Comparison of ENCODE assay signal across 18 cellular contexts in the genomic region with DNA sequence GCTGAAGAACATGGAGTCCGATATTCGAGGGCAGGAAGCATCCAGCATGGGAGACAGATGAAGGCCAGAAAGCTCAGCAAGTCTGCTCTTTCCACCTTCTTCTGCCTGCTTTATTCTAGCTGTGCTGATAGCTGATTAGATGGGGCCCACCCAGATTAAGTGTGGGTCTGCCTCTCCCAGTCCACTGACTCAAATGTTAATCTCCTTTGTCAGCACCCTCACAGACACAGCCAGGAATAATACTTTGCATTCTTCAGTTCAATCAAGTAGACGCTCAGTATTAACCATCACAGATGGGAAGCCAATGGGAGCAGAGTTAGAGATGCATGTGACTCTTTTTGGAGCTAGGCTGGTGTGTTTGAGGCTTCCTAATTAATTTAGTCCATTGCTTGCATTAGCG. TPM values are rescaled to one million over a fixed set of nuclear protein-coding genes. Genes with fewer than 3 reads are reported as not detected.
A peak's percentile ranks its signal among the peaks of the same experiment; 100 is the strongest.
DNase-seq lines count a peak whose midpoint lies in the region; ATAC-seq and TF ChIP-seq lines count a peak whose summit lies in the region.
"Had no signal": no experiment of that assay in that cellular context is flagged by ENCODE, and none has a peak within 500 bp of the region (broad histone marks: within the 10 kb centered on the region; RNA-seq: fewer than 3 reads in every experiment).

No MANE protein-coding gene starts in this region.

- H3K27ac Mint-ChIP-seq in HFFc6 = peak overlapping the region; percentile 59
- H3K27ac Mint-ChIP-seq: B cell, T-cell had no signal

- no peak overlapping the region for H3K14ac ChIP-seq in neuronal stem cell (ENCODE audit: low read length)

- H3F3A ChIP-seq in PC-9 (ENCODE audit: insufficient read depth, low read depth) = no peaks in the 10 kb centered on the region

- H3K27ac ChIP-seq in BLaER1 treated with 17β-estradiol and CSF1 and Interleukin-3, amounts not matched to agents 10 nM and 100 nM = no peak overlapping the region
- no peak overlapping the region for H3K27ac ChIP-seq in WERI-Rb-1
- peak overlapping the region; percentile 77 for H3K27ac ChIP-seq in neuronal stem cell (replicated peaks; ENCODE audit: low read length)
- no peak overlapping the region for H3K27ac ChIP-seq in PC-9
- H3K27ac ChIP-seq: HL-60, KMS-11, Peyer's patch had no signal

- no peak overlapping the region for H2AFZ ChIP-seq in neuronal stem cell (ENCODE audit: low read length)
- H2AFZ ChIP-seq in PC-9 = no peak overlapping the region

- H3K4me3 ChIP-seq in BLaER1 treated with 17β-estradiol and CSF1 and Interleukin-3, amounts not matched to agents 10 nM and 100 nM = no peak overlapping the region
- H3K4me3 ChIP-seq in WERI-Rb-1 (ENCODE audit: low read depth, low read length) (no peak overlapping the region), neuronal stem cell (ENCODE audit: low read length in 2 of 2) (no peak overlapping the region), PC-9 (no peak overlapping the region)
- H3K4me3 ChIP-seq: GM12878, Peyer's patch had no signal

- peaks cover 5% of the 10 kb centered on the region for H3K79me1 ChIP-seq in neuronal stem cell (ENCODE audit: low read depth, low read length)

- DNase-seq in HFFc6 (no peak), WERI-Rb-1 (peak; percentile 53), neuronal stem cell (ENCODE audit: low spot score) (no peak), COR-L47 (lab: John Stamatoyannopoulos, UW) (no peak), PC-9 (no peak)
- DNase-seq: DMS79; NCI-H1417 treated with DMSO at 0.1 percent for 48 hours; NCI-H187; NK-92 treated with Interleukin-12 subunit alpha and Interleukin-12 subunit beta, amount 100 ng/mL, for 24 hours; Peyer's patch; T-cell had no signal

- H3K27me3 ChIP-seq in BLaER1 treated with 17β-estradiol and CSF1 and Interleukin-3, amounts not matched to agents 10 nM and 100 nM = no peaks in the 10 kb centered on the region
- H3K27me3 ChIP-seq in WERI-Rb-1 (ENCODE audit: insufficient read depth, low read depth, severe bottlenecking) (no peaks in the 10 kb centered on the region), neuronal stem cell (ENCODE audit: control insufficient read depth in 3 of 3, insufficient read depth in 3 of 3, low read depth in 1 of 3, low read length in 3 of 3) (no peaks in the 10 kb centered on the region), PC-9 (ENCODE audit: insufficient read depth, low read depth) (no peaks in the 10 kb centered on the region)
- H3K27me3 ChIP-seq: Peyer's patch had no signal

- no peaks in the 10 kb centered on the region for H3K9me2 ChIP-seq in PC-9 (ENCODE audit: insufficient read depth)

- CTCF ChIA-PET in PC-9 (lab: Charles Lee) = no interaction called here

- no peak overlapping the region for H2AK5ac ChIP-seq in neuronal stem cell (ENCODE audit: low read depth, low read length)

- peaks cover 22 to 57% (median 47%) of the 10 kb centered on the region in 10 experiments for H3K4me1 ChIP-seq in BLaER1 treated with 17β-estradiol and CSF1 and Interleukin-3, amounts not matched to agents 10 nM and 100 nM
- H3K4me1 ChIP-seq in neuronal stem cell (ENCODE audit: control insufficient read depth in 2 of 2, insufficient read depth in 1 of 2, low read depth in 1 of 2, low read length in 2 of 2) (peaks cover 16 to 26% of the 10 kb centered on the region in 2 donors), PC-9 (replicated peaks; ENCODE audit: insufficient read depth) (no peaks in the 10 kb centered on the region)
- H3K4me1 ChIP-seq: Peyer's patch had no signal

- no peak overlapping the region for H2BK12ac ChIP-seq in neuronal stem cell (ENCODE audit: low read length)

- TF ChIP-seq CTCF in HFFc6 (IDR thresholded peaks at IDR 0.05) (no peak), WERI-Rb-1 (IDR thresholded peaks at IDR 0.05; ENCODE audit: low read depth, low read length) (no peak), PC-9 (conservative IDR thresholded peaks at IDR 0.05) (no peak)

- no peaks in the 10 kb centered on the region; the same call in none of the 2 replicates for H3K27me3 Mint-ChIP-seq in HFFc6 (ENCODE audit: insufficient read depth)
- H3K27me3 Mint-ChIP-seq: B cell, T-cell had no signal

- H3K18ac ChIP-seq in neuronal stem cell (ENCODE audit: low read length) = peak overlapping the region; percentile 16

- H2BK15ac ChIP-seq in neuronal stem cell (ENCODE audit: low read length) = no peak overlapping the region

- no peak overlapping the region for H4K8ac ChIP-seq in neuronal stem cell (ENCODE audit: low read depth, low read length)

- intact Hi-C loops in PC-9 (cut with micrococcal nuclease; ENCODE audit: unreplicated experiment) = no loop called here

- no peak overlapping the region for H3K23ac ChIP-seq in neuronal stem cell (ENCODE audit: low read depth, low read length, poor library complexity)

- peak overlapping the region; percentile 7; the same call in 1 of the 2 replicates for H3K4me3 Mint-ChIP-seq in HFFc6
- H3K4me3 Mint-ChIP-seq: B cell, T-cell had no signal

- peaks cover 0 to 17% (median 10%) of the 10 kb centered on the region in 11 experiments; a peak in 19 of 22 replicates for H3K9me3 ChIP-seq in BLaER1 treated with 17β-estradiol and CSF1 and Interleukin-3, amounts not matched to agents 10 nM and 100 nM (replicated peaks in 1 of 11)
- no peaks in the 10 kb centered on the region for H3K9me3 ChIP-seq in WERI-Rb-1 (ENCODE audit: severe bottlenecking)
- no peaks in the 10 kb centered on the region for H3K9me3 ChIP-seq in neuronal stem cell (replicated peaks in 1 of 2; ENCODE audit: control insufficient read depth in 2 of 2, insufficient read depth in 1 of 2, low read depth in 1 of 2, low read length in 2 of 2)
- no peaks in the 10 kb centered on the region for H3K9me3 ChIP-seq in PC-9 (ENCODE audit: insufficient read depth, low read depth)
- H3K9me3 ChIP-seq: Peyer's patch had no signal

- H3K36me3 Mint-ChIP-seq in HFFc6 (ENCODE audit: low read depth) = peaks cover 69% of the 10 kb centered on the region

- POLR2A ChIA-PET in PC-9 (lab: Charles Lee; ENCODE audit: unreplicated experiment) = no interaction called here

- H3K9me3 Mint-ChIP-seq in HFFc6 = no peaks in the 10 kb centered on the region
- H3K9me3 Mint-ChIP-seq: T-cell had no signal

- H3K4ac ChIP-seq in neuronal stem cell (ENCODE audit: low read length) = no peak overlapping the region

- peak overlapping the region in 7 of 11 experiments; percentile 5 to 41 (median 41); a peak in 6 of 22 replicates for H3K4me2 ChIP-seq in BLaER1 treated with 17β-estradiol and CSF1 and Interleukin-3, amounts not matched to agents 10 nM and 100 nM
- H3K4me2 ChIP-seq in neuronal stem cell (ENCODE audit: insufficient read depth, low read length, poor library complexity, severe bottlenecking) = no peak overlapping the region
- no peak overlapping the region for H3K4me2 ChIP-seq in PC-9
- H3K4me2 ChIP-seq: KMS-11 had no signal

- H3K36me3 ChIP-seq in BLaER1 treated with 17β-estradiol and CSF1 and Interleukin-3, amounts not matched to agents 10 nM and 100 nM = peaks cover 0 to 61% (median 25%) of the 10 kb centered on the region in 11 experiments; a peak in 12 of 22 replicates
- H3K36me3 ChIP-seq in WERI-Rb-1 (no peaks in the 10 kb centered on the region), neuronal stem cell (replicated peaks in 1 of 2; ENCODE audit: control insufficient read depth in 2 of 2, insufficient read depth in 2 of 2, low read length in 2 of 2) (no peaks in the 10 kb centered on the region), PC-9 (ENCODE audit: low read depth) (no peaks in the 10 kb centered on the region)
- H3K36me3 ChIP-seq: Peyer's patch had no signal

- peaks cover 78% of the 10 kb centered on the region for H3K4me1 Mint-ChIP-seq in HFFc6 (ENCODE audit: low read depth)

- no TSS peak for BruUV-seq in PC-9 (replicated peaks; lab: Mats Ljungman, UMichigan)

- H2BK120ac ChIP-seq in neuronal stem cell (ENCODE audit: low read depth, low read length) = no peak overlapping the region

- H4K91ac ChIP-seq in neuronal stem cell (ENCODE audit: low read depth, low read length, poor library complexity) = no peak overlapping the region

- no peak for ATAC-seq in HG03521 (IDR thresholded peaks at IDR 0.05; ENCODE audit: unreplicated experiment)
- ATAC-seq: GM12878, SK-N-SH treated with all-trans-retinoic acid at 6 μM for 48 hours, T-cell had no signal

- no peak overlapping the region for H2BK5ac ChIP-seq in neuronal stem cell (ENCODE audit: low read length)

- WGBS in neuronal stem cell (ENCODE audit: extremely low coverage in 2 of 2, insufficient read length in 2 of 2, insufficient replicate concordance in 1 of 2), 2 donors = no CpG with 5 or more reads among the region's 4 CpGs

- peaks cover 0 to 4% (median 0%) of the 10 kb centered on the region in 11 experiments; a peak in 1 of 22 replicates for H4K20me1 ChIP-seq in BLaER1 treated with 17β-estradiol and CSF1 and Interleukin-3, amounts not matched to agents 10 nM and 100 nM
- no peaks in the 10 kb centered on the region for H4K20me1 ChIP-seq in PC-9 (ENCODE audit: insufficient read depth)

- H3K9ac ChIP-seq in BLaER1 treated with 17β-estradiol and CSF1 and Interleukin-3, amounts not matched to agents 10 nM and 100 nM = no peak overlapping the region
- no peak overlapping the region for H3K9ac ChIP-seq in neuronal stem cell (ENCODE audit: low read depth, low read length, poor library complexity)
- H3K9ac ChIP-seq: KMS-11 had no signal

- H3K79me2 ChIP-seq in PC-9 (ENCODE audit: low read depth) = no peaks in the 10 kb centered on the region

RNA-seq across cellular contexts. Expression of a gene that starts 17.0 kb away (rescaled TPM):
- total RNA-seq in HFFc6 (2021; fragmentation: NEBNext Ultra II Directional; extraction: Animal tissue kit (Norgen Biotek cat#: 25700)) = 1,000 to 10,000 TPM; 1,007 to 1,412 (median 1,300) TPM
- 40.3 TPM for polyA plus RNA-seq in neuronal stem cell (2013, experiment 1 of 2)
- polyA plus RNA-seq in neuronal stem cell (2013, experiment 2 of 2) = 40.4 TPM
- total RNA-seq in PC-9 (2021) = 0.83 and 1.3 TPM in 2 replicates

Comparison
In these comparisons a context has a peak if more than half of its experiments do, and no peak if none do; other contexts are left out.
1. H3K4me2 ChIP-seq: peak in BLaER1 treated with 17β-estradiol and CSF1 and Interleukin-3, amounts not matched to agents 10 nM and 100 nM (7 of 11); none in neuronal stem cell (single experiment) and PC-9 (single experiment).
2. RNA of a gene that starts 17.0 kb away (total RNA-seq): 1,007 to 1,412 TPM in HFFc6; 0.83 to 1.3 TPM in PC-9; every median in the first group is over 100 times any median in the second.